1 cellular context compared by ENCODE assay signal in the genomic region with DNA sequence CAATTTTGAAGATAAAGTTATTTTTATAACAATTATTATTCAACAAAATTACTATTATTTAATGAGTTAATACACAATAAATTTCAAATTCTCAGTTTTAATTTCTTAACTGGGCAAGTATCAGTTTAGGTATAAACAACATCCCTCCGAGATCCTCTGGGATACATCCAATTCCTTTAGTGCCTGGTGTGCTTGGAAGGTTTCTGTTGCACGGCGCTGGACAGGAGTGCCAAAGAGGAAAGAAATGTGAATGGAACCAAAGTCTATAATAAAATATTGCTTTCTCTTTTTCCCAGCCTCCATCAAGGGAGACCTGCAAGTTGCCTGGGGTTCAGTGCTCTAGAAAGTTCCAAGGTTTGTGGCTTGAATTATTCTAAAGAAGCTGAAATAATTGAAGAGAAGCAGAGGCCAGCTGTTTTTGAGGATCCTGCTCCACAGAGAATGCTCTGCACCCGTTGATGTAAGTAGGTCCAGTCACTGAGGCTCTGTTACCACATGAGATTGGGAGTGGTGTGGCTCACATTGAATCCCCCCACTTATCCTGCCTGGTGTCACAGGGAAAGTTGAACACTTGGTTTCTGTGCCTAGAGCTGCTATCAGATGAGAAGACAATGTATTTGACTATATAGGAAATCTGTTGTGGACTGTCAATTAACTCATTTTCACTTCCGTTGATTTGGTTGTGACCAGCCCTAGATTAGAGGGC.
TF ChIP-seq lines count a peak whose summit lies in the region.

No MANE protein-coding gene starts in this region.

TF ChIP-seq in IMR-90, 13 proteins besides CTCF, POLR2A, EP300 and RAD21 (continued from another document):
- TF ChIP-seq, protein P1, sequence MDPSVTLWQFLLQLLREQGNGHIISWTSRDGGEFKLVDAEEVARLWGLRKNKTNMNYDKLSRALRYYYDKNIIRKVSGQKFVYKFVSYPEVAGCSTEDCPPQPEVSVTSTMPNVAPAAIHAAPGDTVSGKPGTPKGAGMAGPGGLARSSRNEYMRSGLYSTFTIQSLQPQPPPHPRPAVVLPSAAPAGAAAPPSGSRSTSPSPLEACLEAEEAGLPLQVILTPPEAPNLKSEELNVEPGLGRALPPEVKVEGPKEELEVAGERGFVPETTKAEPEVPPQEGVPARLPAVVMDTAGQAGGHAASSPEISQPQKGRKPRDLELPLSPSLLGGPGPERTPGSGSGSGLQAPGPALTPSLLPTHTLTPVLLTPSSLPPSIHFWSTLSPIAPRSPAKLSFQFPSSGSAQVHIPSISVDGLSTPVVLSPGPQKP (IDR thresholded peaks at IDR 0.05; ENCODE audit: borderline replicate concordance, low read depth, low read length): no peak
- no peak for TF ChIP-seq NFE2L2 (IDR thresholded peaks at IDR 0.05; ENCODE audit: low read depth, low read length)
- no peak for TF ChIP-seq RFX5 (IDR thresholded peaks at IDR 0.05; ENCODE audit: low read depth, low read length)
- TF ChIP-seq RCOR1 (IDR thresholded peaks at IDR 0.05; ENCODE audit: insufficient replicate concordance, low read length): no peak
- no peak for TF ChIP-seq MAFK (IDR thresholded peaks at IDR 0.05; ENCODE audit: low read depth, low read length)
- no peak for TF ChIP-seq MXI1 (IDR thresholded peaks at IDR 0.05; ENCODE audit: borderline replicate concordance, low read depth, low read length)
- no peak for TF ChIP-seq SMC3 (IDR thresholded peaks at IDR 0.05; ENCODE audit: low read depth, low read length)
- TF ChIP-seq FOS (IDR thresholded peaks at IDR 0.05; ENCODE audit: low read depth, low read length): no peak
- no peak for TF ChIP-seq CHD1 (IDR thresholded peaks at IDR 0.05; ENCODE audit: low read depth, low read length)
- no peak for TF ChIP-seq CEBPB (IDR thresholded peaks at IDR 0.05; ENCODE audit: low read depth, low read length)
- no peak for TF ChIP-seq MAZ (IDR thresholded peaks at IDR 0.05; ENCODE audit: borderline replicate concordance, low read depth, low read length)
